In the genomic region with DNA sequence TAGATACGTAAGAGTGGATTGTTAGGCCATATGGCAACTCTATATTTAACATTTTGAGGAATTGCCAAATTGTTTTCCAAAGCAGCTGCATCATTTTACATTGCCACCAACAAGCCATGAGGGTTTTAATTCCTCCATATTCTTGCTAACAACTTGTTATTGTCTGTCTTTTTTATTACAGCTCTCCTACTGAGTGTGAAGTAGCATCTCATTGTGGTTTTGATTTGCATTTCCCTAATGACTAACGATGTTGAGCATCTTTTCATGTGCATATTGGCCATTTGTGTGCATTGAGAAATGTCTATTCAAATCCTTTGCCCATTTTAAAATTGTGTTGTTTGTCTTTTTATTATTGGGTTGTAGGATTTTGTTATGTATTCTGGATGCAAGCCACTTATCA, we compare ENCODE assay signal across 1 cellular context.
TF ChIP-seq lines count a peak whose summit lies in the region.

No MANE protein-coding gene starts in this region.

TF ChIP-seq in GM12878, 131 proteins besides CTCF, POLR2A, EP300 and RAD21:
- TF ChIP-seq MEF2A (IDR thresholded peaks at IDR 0.05; ENCODE audit: insufficient read depth, low read depth, low read length) (no peak), POLR2AphosphoS2 (IDR thresholded peaks at IDR 0.05; ENCODE audit: low read depth, low read length) (no peak), SUPT20H (IDR thresholded peaks at IDR 0.05; ENCODE audit: borderline replicate concordance, control insufficient read depth, low read depth, low read length) (no peak), IRF4 (IDR thresholded peaks at IDR 0.05; ENCODE audit: low read depth, low read length) (no peak), MTA3 (IDR thresholded peaks at IDR 0.05; ENCODE audit: borderline replicate concordance, low read length) (no peak), ESRRA (IDR thresholded peaks at IDR 0.05; ENCODE audit: low read length) (no peak), RFX5 (IDR thresholded peaks at IDR 0.05; ENCODE audit: low read depth, low read length) (no peak), FOXK2 (IDR thresholded peaks at IDR 0.05) (no peak), MYB (IDR thresholded peaks at IDR 0.05; ENCODE audit: borderline replicate concordance, low read depth, low read length) (no peak), CREB1 (IDR thresholded peaks at IDR 0.05; ENCODE audit: low read depth) (no peak), STAT3 (IDR thresholded peaks at IDR 0.05; ENCODE audit: low read depth, low read length) (no peak), IKZF2 (IDR thresholded peaks at IDR 0.05) (no peak)
- TF ChIP-seq, protein P1, sequence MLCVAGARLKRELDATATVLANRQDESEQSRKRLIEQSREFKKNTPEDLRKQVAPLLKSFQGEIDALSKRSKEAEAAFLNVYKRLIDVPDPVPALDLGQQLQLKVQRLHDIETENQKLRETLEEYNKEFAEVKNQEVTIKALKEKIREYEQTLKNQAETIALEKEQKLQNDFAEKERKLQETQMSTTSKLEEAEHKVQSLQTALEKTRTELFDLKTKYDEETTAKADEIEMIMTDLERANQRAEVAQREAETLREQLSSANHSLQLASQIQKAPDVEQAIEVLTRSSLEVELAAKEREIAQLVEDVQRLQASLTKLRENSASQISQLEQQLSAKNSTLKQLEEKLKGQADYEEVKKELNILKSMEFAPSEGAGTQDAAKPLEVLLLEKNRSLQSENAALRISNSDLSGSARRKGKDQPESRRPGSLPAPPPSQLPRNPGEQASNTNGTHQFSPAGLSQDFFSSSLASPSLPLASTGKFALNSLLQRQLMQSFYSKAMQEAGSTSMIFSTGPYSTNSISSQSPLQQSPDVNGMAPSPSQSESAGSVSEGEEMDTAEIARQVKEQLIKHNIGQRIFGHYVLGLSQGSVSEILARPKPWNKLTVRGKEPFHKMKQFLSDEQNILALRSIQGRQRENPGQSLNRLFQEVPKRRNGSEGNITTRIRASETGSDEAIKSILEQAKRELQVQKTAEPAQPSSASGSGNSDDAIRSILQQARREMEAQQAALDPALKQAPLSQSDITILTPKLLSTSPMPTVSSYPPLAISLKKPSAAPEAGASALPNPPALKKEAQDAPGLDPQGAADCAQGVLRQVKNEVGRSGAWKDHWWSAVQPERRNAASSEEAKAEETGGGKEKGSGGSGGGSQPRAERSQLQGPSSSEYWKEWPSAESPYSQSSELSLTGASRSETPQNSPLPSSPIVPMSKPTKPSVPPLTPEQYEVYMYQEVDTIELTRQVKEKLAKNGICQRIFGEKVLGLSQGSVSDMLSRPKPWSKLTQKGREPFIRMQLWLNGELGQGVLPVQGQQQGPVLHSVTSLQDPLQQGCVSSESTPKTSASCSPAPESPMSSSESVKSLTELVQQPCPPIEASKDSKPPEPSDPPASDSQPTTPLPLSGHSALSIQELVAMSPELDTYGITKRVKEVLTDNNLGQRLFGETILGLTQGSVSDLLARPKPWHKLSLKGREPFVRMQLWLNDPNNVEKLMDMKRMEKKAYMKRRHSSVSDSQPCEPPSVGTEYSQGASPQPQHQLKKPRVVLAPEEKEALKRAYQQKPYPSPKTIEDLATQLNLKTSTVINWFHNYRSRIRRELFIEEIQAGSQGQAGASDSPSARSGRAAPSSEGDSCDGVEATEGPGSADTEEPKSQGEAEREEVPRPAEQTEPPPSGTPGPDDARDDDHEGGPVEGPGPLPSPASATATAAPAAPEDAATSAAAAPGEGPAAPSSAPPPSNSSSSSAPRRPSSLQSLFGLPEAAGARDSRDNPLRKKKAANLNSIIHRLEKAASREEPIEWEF (IDR thresholded peaks at IDR 0.05; ENCODE audit: insufficient replicate concordance, low read depth, low read length): no peak
- TF ChIP-seq, protein P2, sequence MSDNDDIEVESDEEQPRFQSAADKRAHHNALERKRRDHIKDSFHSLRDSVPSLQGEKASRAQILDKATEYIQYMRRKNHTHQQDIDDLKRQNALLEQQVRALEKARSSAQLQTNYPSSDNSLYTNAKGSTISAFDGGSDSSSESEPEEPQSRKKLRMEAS (IDR thresholded peaks at IDR 0.05; ENCODE audit: low read depth, low read length): no peak
- TF ChIP-seq, protein P3, sequence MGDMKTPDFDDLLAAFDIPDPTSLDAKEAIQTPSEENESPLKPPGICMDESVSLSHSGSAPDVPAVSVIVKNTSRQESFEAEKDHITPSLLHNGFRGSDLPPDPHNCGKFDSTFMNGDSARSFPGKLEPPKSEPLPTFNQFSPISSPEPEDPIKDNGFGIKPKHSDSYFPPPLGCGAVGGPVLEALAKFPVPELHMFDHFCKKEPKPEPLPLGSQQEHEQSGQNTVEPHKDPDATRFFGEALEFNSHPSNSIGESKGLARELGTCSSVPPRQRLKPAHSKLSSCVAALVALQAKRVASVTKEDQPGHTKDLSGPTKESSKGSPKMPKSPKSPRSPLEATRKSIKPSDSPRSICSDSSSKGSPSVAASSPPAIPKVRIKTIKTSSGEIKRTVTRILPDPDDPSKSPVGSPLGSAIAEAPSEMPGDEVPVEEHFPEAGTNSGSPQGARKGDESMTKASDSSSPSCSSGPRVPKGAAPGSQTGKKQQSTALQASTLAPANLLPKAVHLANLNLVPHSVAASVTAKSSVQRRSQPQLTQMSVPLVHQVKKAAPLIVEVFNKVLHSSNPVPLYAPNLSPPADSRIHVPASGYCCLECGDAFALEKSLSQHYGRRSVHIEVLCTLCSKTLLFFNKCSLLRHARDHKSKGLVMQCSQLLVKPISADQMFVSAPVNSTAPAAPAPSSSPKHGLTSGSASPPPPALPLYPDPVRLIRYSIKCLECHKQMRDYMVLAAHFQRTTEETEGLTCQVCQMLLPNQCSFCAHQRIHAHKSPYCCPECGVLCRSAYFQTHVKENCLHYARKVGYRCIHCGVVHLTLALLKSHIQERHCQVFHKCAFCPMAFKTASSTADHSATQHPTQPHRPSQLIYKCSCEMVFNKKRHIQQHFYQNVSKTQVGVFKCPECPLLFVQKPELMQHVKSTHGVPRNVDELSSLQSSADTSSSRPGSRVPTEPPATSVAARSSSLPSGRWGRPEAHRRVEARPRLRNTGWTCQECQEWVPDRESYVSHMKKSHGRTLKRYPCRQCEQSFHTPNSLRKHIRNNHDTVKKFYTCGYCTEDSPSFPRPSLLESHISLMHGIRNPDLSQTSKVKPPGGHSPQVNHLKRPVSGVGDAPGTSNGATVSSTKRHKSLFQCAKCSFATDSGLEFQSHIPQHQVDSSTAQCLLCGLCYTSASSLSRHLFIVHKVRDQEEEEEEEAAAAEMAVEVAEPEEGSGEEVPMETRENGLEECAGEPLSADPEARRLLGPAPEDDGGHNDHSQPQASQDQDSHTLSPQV (IDR thresholded peaks at IDR 0.05): no peak
- TF ChIP-seq, protein P4, sequence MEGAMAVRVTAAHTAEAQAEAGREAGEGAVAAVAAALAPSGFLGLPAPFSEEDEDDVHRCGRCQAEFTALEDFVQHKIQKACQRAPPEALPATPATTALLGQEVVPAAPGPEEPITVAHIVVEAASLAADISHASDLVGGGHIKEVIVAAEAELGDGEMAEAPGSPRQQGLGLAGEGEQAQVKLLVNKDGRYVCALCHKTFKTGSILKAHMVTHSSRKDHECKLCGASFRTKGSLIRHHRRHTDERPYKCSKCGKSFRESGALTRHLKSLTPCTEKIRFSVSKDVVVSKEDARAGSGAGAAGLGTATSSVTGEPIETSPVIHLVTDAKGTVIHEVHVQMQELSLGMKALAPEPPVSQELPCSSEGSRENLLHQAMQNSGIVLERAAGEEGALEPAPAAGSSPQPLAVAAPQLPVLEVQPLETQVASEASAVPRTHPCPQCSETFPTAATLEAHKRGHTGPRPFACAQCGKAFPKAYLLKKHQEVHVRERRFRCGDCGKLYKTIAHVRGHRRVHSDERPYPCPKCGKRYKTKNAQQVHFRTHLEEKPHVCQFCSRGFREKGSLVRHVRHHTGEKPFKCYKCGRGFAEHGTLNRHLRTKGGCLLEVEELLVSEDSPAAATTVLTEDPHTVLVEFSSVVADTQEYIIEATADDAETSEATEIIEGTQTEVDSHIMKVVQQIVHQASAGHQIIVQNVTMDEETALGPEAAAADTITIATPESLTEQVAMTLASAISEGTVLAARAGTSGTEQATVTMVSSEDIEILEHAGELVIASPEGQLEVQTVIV (IDR thresholded peaks at IDR 0.05; ENCODE audit: borderline replicate concordance, partially characterized antibody): no peak
